ENCODE assay signal across 21 cellular contexts in the genomic region with DNA sequence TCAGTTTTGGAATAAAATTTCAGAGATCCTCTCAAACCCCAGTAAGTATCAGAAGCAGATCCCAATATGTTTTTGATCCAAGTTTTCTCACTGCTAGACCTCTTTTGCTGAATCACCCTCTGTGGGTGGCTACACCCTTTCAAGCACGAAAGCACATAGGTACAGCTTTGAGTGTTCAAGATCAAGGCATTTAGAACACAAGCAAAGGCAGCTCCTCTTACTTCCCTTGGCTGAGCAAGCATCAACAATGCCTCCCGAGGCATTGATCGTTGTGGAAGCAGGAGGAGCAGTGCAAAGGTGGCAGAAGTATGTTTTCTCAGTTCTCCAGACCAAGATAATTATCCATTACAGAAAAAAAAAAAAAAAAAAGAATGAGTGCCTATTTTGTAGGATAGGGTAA.
"Had no signal": no experiment of that assay in that cellular context is flagged by ENCODE, and none has a peak within 500 bp of the region (broad histone marks: within the 10 kb centered on the region; RNA-seq: fewer than 3 reads in every experiment).

No MANE protein-coding gene starts in this region.

- H3K36me3 Mint-ChIP-seq: immature natural killer cell; memory B cell; mesothelial cell of epicardium; naive B cell; stimulated activated effector memory CD8-positive, alpha-beta T cell treated with anti-CD3 and anti-CD28 coated beads, Interleukin-12 subunit alpha, Interleukin-12 subunit beta, amount 100 ng/mL, for 72 hours; type B pancreatic cell had no signal

- H3K27ac Mint-ChIP-seq: dendritic cell treated with granulocyte-macrophage colony-stimulating factor and Interleukin-4, amounts not matched to agents 40 ng/mL and 50 ng/mL, for 4 days; endodermal cell; immature natural killer cell; memory B cell; mesothelial cell of epicardium; naive B cell; nephron; stimulated activated effector memory CD8-positive, alpha-beta T cell treated with anti-CD3 and anti-CD28 coated beads, Interleukin-12 subunit alpha, Interleukin-12 subunit beta, amount 100 ng/mL, for 72 hours; type B pancreatic cell had no signal

- DNase-seq: colonic mucosa; effector CD8-positive, alpha-beta T cell; endodermal cell; hypothalamus; immature natural killer cell; islet precursor cell; mucosa of descending colon; naive B cell; right cardiac atrium; sigmoid colon; stimulated activated CD4-positive, alpha-beta T cell treated with anti-CD3 and anti-CD28 coated beads, Interleukin-2, amount 100 ng/mL, for 24 hours; stimulated activated CD4-positive, alpha-beta T cell treated with anti-CD3 and anti-CD28 coated beads, Interleukin-4, amount 100 ng/mL, for 24 hours; stimulated activated naive CD4-positive, alpha-beta T cell treated with Interleukin-2 at 50 U/mL for 16 hours; stomach; tibial artery had no signal

- H3K27me3 Mint-ChIP-seq: dendritic cell treated with granulocyte-macrophage colony-stimulating factor and Interleukin-4, amounts not matched to agents 40 ng/mL and 50 ng/mL, for 4 days; type B pancreatic cell had no signal

- H3K4me1 Mint-ChIP-seq: endodermal cell; immature natural killer cell; memory B cell; naive B cell; stimulated activated effector memory CD8-positive, alpha-beta T cell treated with anti-CD3 and anti-CD28 coated beads, Interleukin-12 subunit alpha, Interleukin-12 subunit beta, amount 100 ng/mL, for 72 hours had no signal

- H3K4me3 Mint-ChIP-seq: dendritic cell treated with granulocyte-macrophage colony-stimulating factor and Interleukin-4, amounts not matched to agents 40 ng/mL and 50 ng/mL, for 4 days; endodermal cell; immature natural killer cell; memory B cell; mesothelial cell of epicardium; naive B cell; nephron; stimulated activated effector memory CD8-positive, alpha-beta T cell treated with anti-CD3 and anti-CD28 coated beads, Interleukin-12 subunit alpha, Interleukin-12 subunit beta, amount 100 ng/mL, for 72 hours; type B pancreatic cell had no signal

- H3K9me3 Mint-ChIP-seq: dendritic cell treated with granulocyte-macrophage colony-stimulating factor and Interleukin-4, amounts not matched to agents 40 ng/mL and 50 ng/mL, for 4 days; memory B cell; stimulated activated effector memory CD8-positive, alpha-beta T cell treated with anti-CD3 and anti-CD28 coated beads, Interleukin-12 subunit alpha, Interleukin-12 subunit beta, amount 100 ng/mL, for 72 hours; type B pancreatic cell had no signal
